Comparison of ENCODE assay signal across 1 cellular context in genomic region chrX:40550069-40550468, GRCh38.
TF ChIP-seq lines count a peak whose summit lies in the region.

No MANE protein-coding gene starts in this region.

TF ChIP-seq in IMR-90, 13 proteins besides CTCF, POLR2A, EP300 and RAD21 (continued from another document):
- TF ChIP-seq NFE2L2 (IDR thresholded peaks at IDR 0.05; ENCODE audit: low read depth, low read length) (no peak), RFX5 (IDR thresholded peaks at IDR 0.05; ENCODE audit: low read depth, low read length) (no peak), ELK1 (IDR thresholded peaks at IDR 0.05; ENCODE audit: borderline replicate concordance, low read depth, low read length) (no peak), FOS (IDR thresholded peaks at IDR 0.05; ENCODE audit: low read depth, low read length) (no peak), BHLHE40 (IDR thresholded peaks at IDR 0.05; ENCODE audit: low read depth, low read length) (no peak)
